In genomic region chr12:48937170-48937569, GRCh38 we compare ENCODE assay signal across 9 cellular contexts. TPM values are rescaled to one million over a fixed set of nuclear protein-coding genes. Genes with fewer than 3 reads are reported as not detected.
DNase-seq lines count a peak whose midpoint lies in the region; ATAC-seq and TF ChIP-seq lines count a peak whose summit lies in the region.
"Had no signal": no experiment of that assay in that cellular context is flagged by ENCODE, and none has a peak within 500 bp of the region (broad histone marks: within the 10 kb centered on the region; RNA-seq: fewer than 3 reads in every experiment).

No MANE protein-coding gene starts in this region.

- H3K79me2 ChIP-seq in Loucy (ENCODE audit: insufficient read depth, low read length): peaks cover 8% of the 10 kb centered on the region; the same call in 1 of the 2 replicates

- no peak for TF ChIP-seq CTCF in CD8-positive, alpha-beta T cell (IDR thresholded peaks at IDR 0.05)
- peak; percentile 30; the same call in 1 of the 2 replicates for TF ChIP-seq CTCF in Loucy (conservative IDR thresholded peaks at IDR 0.05; ENCODE audit: low read length)
- TF ChIP-seq CTCF in endothelial cell (IDR thresholded peaks at IDR 0.05; ENCODE audit: unreplicated experiment): no peak

- POLR2A ChIA-PET in CD8-positive, alpha-beta T cell (lab: Charles Lee): interaction anchor here (1.7 to 4.2 kb wide), 2 partner anchors 13 to 34 kb away, joined by 4 to 32 read pairs; partner anchors contain the start of gene FKBP11

- peaks cover 73% of the 10 kb centered on the region for H3K36me3 Mint-ChIP-seq in CD8-positive, alpha-beta T cell
- H3K36me3 Mint-ChIP-seq in endothelial cell (ENCODE audit: low read depth, unreplicated experiment): peaks cover 53% of the 10 kb centered on the region

- intact Hi-C loops in CD8-positive, alpha-beta T cell (cut with DNase I, micrococcal nuclease): loop anchor here (2.0 to 5.0 kb wide), 3 partner anchors 18 to 35 kb away; partner anchors contain the start of genes ARF3 (in 1 of the 2) and WNT10B (in 1 of the 2)

- H3K4me1 ChIP-seq in CD8-positive, alpha-beta T cell (ENCODE audit: insufficient read depth, low read length): peaks cover 20% of the 10 kb centered on the region
- H3K4me1 ChIP-seq in Loucy (ENCODE audit: insufficient read depth, low read length, poor library complexity, severe bottlenecking): no peaks in the 10 kb centered on the region

- H3K9me3 Mint-ChIP-seq in CD8-positive, alpha-beta T cell: no peaks in the 10 kb centered on the region
- no peaks in the 10 kb centered on the region for H3K9me3 Mint-ChIP-seq in endothelial cell (ENCODE audit: unreplicated experiment)
- H3K9me3 Mint-ChIP-seq: activated CD8-positive, alpha-beta T cell treated with anti-CD3 and anti-CD28 coated beads for 36 hours; activated naive CD8-positive, alpha-beta T cell treated with anti-CD3 and anti-CD28 coated beads, Interleukin-2, amount 50 U/mL, for 24 hours had no signal

- no peaks in the 10 kb centered on the region for H3K27me3 Mint-ChIP-seq in CD8-positive, alpha-beta T cell (ENCODE audit: low read depth)
- peaks cover 11% of the 10 kb centered on the region for H3K27me3 Mint-ChIP-seq in endothelial cell (ENCODE audit: unreplicated experiment)
- H3K27me3 Mint-ChIP-seq: activated CD8-positive, alpha-beta T cell treated with anti-CD3 and anti-CD28 coated beads for 36 hours; activated naive CD8-positive, alpha-beta T cell treated with anti-CD3 and anti-CD28 coated beads, Interleukin-2, amount 50 U/mL, for 24 hours had no signal

- no peak overlapping the region for H3K9ac ChIP-seq in Loucy (ENCODE audit: low read depth, low read length, poor library complexity, severe bottlenecking)

- no peaks in the 10 kb centered on the region for H3K27me3 ChIP-seq in CD8-positive, alpha-beta T cell (ENCODE audit: insufficient read depth, low read length)
- H3K27me3 ChIP-seq in Loucy (ENCODE audit: insufficient read depth, low read length, poor library complexity, severe bottlenecking): no peaks in the 10 kb centered on the region

- peaks cover 17% of the 10 kb centered on the region for H4K20me1 ChIP-seq in Loucy (ENCODE audit: insufficient read depth, low read length, poor library complexity, severe bottlenecking)

- no peak overlapping the region for H3K4me3 Mint-ChIP-seq in CD8-positive, alpha-beta T cell
- H3K4me3 Mint-ChIP-seq in endothelial cell (ENCODE audit: unreplicated experiment): peak overlapping the region; percentile 37
- H3K4me3 Mint-ChIP-seq: activated CD8-positive, alpha-beta T cell treated with anti-CD3 and anti-CD28 coated beads for 36 hours; activated naive CD8-positive, alpha-beta T cell treated with anti-CD3 and anti-CD28 coated beads, Interleukin-2, amount 50 U/mL, for 24 hours had no signal

- DNase-seq in CD8-positive, alpha-beta T cell: no peak
- peak; percentile 12 for DNase-seq in endothelial cell (ENCODE audit: low spot score)
- no peak for DNase-seq in DMS79 treated with DMSO at 0.1 percent for 48 hours (lab: John Stamatoyannopoulos, UW)
- no peak for DNase-seq in superior temporal gyrus (ENCODE audit: extremely low spot score)
- no peak for DNase-seq in caudate nucleus (lab: John Stamatoyannopoulos, UW)
- DNase-seq: activated CD8-positive, alpha-beta T cell treated with anti-CD3 and anti-CD28 coated beads for 36 hours; activated naive CD8-positive, alpha-beta T cell treated with anti-CD3 and anti-CD28 coated beads, Interleukin-2, amount 50 U/mL, for 24 hours had no signal

- no peaks in the 10 kb centered on the region for H3F3A ChIP-seq in Loucy (ENCODE audit: low read depth)

- no peak for ATAC-seq in CD8-positive, alpha-beta T cell

- peak overlapping the region; percentile 8 for H3K27ac Mint-ChIP-seq in CD8-positive, alpha-beta T cell
- H3K27ac Mint-ChIP-seq in endothelial cell (ENCODE audit: unreplicated experiment): no peak overlapping the region
- H3K27ac Mint-ChIP-seq: activated CD8-positive, alpha-beta T cell treated with anti-CD3 and anti-CD28 coated beads for 36 hours had no signal

- H3K4me2 ChIP-seq in Loucy (ENCODE audit: low read depth, low read length, poor library complexity, severe bottlenecking): no peak overlapping the region

- peaks cover 19% of the 10 kb centered on the region for H3K36me3 ChIP-seq in CD8-positive, alpha-beta T cell (ENCODE audit: insufficient read depth, low read length)
- H3K36me3 ChIP-seq in Loucy (ENCODE audit: insufficient read depth, low read length): peaks cover 88% of the 10 kb centered on the region; the same call in 1 of the 2 replicates

- H3K9me2 ChIP-seq in Loucy (replicated peaks; ENCODE audit: low read depth, low read length): no peaks in the 10 kb centered on the region

- H2AFZ ChIP-seq in Loucy (ENCODE audit: low read length): no peak overlapping the region

- no peak overlapping the region for H3K27ac ChIP-seq in CD8-positive, alpha-beta T cell (ENCODE audit: low read depth, low read length)
- H3K27ac ChIP-seq in caudate nucleus (ENCODE audit: low read depth, low read length): no peak overlapping the region
- H3K27ac ChIP-seq: SK-N-MC had no signal

- H3K9me3 ChIP-seq in CD8-positive, alpha-beta T cell (ENCODE audit: low read length): no peaks in the 10 kb centered on the region
- H3K9me3 ChIP-seq in Loucy (ENCODE audit: insufficient read depth, low read depth, low read length): no peaks in the 10 kb centered on the region

- H3K4me3 ChIP-seq in CD8-positive, alpha-beta T cell (ENCODE audit: low read depth, low read length): no peak overlapping the region
- no peak overlapping the region for H3K4me3 ChIP-seq in Loucy (ENCODE audit: low read length, poor library complexity, severe bottlenecking)
- H3K4me3 ChIP-seq: SK-N-MC had no signal

- CTCF ChIA-PET in CD8-positive, alpha-beta T cell (lab: Charles Lee): interaction anchor here (0.6 to 10.1 kb wide), 10 partner anchors 9 to 85 kb away, joined by 3 to 172 read pairs (median 26); partner anchors contain the start of genes DDX23, FKBP11 and WNT1

- peaks cover 30% of the 10 kb centered on the region for H3K4me1 Mint-ChIP-seq in CD8-positive, alpha-beta T cell (ENCODE audit: low read depth)
- H3K4me1 Mint-ChIP-seq in endothelial cell (ENCODE audit: unreplicated experiment): peaks cover 21% of the 10 kb centered on the region

RNA-seq across cellular contexts. Expression of gene FKBP11, which starts 11.9 kb away (rescaled TPM):
- 100 to 1,000 TPM; 114 to 116 TPM for total RNA-seq in CD8-positive, alpha-beta T cell
- 16.0 TPM for total RNA-seq in endothelial cell (ENCODE audit: unreplicated experiment)

RNA-seq across cellular contexts. Expression of gene ARF3, which starts 20.1 kb away (rescaled TPM):
- 10 to 100 TPM; 34.7 to 36.4 TPM for total RNA-seq in CD8-positive, alpha-beta T cell
- total RNA-seq in endothelial cell (ENCODE audit: unreplicated experiment): 307 TPM

RNA-seq across cellular contexts. Expression of gene WNT10B, which starts 34.4 kb away (rescaled TPM):
- 10 to 100 TPM; 11.2 to 13.1 TPM for total RNA-seq in CD8-positive, alpha-beta T cell
- 0.33 TPM for total RNA-seq in endothelial cell (ENCODE audit: unreplicated experiment)

RNA-seq across cellular contexts. Expression of gene WNT1, which starts 41.0 kb away (rescaled TPM):
- 1 to 10 TPM; 5.6 to 5.9 TPM for total RNA-seq in CD8-positive, alpha-beta T cell
- total RNA-seq in endothelial cell (ENCODE audit: unreplicated experiment): not detected
- total RNA-seq: activated CD8-positive, alpha-beta T cell treated with anti-CD3 and anti-CD28 coated beads for 36 hours had no signal
